13 cellular contexts compared by ENCODE assay signal in the genomic region with DNA sequence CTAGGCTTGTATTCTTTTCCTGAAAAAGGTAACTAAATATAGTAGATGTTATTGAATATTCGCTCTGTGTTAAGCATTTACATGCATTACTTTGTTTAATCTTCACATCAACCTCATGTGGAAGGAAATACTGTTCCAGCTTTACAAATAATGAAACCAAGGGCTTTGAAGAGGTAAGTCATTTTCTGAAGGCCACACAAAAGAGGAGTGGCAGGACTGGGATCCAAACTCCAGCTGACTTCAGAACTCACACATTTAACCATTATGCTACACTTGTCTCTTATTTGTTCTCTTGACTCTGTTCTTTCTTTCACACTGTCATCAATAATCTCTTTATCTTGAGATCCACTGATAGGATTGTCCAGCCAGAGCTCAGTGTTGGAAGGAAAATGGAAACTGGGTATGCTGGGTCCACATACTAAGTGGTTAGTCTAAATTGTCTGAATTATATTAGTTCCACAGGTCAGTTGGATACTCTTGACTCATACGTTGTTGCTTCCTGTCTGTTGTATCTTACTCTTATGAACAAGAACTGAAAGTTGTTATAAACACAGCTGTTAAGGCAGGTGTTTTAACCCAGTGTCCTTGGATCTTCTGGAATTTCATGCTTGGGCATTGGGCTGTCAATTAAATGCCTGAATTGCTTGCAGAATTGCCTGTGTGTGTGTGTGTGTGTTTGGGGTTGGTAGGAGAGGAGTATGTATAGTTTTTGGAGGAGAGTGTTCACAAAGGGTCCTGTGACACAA.
DNase-seq lines count a peak whose midpoint lies in the region; ATAC-seq and TF ChIP-seq lines count a peak whose summit lies in the region.
"Had no signal": no experiment of that assay in that cellular context is flagged by ENCODE, and none has a peak within 500 bp of the region (broad histone marks: within the 10 kb centered on the region; RNA-seq: fewer than 3 reads in every experiment).

No MANE protein-coding gene starts in this region.

- peaks cover 10% of the 10 kb centered on the region for H3K9me3 Mint-ChIP-seq in activated naive CD8-positive, alpha-beta T cell treated with anti-CD3 and anti-CD28 coated beads, Interleukin-2, amount 10 ng/mL, durations not matched to agents 7 days and 5 days
- peaks cover 5% of the 10 kb centered on the region for H3K9me3 Mint-ChIP-seq in nephron progenitor cell

- peak overlapping the region; percentile 6 for H3K4me3 Mint-ChIP-seq in activated naive CD8-positive, alpha-beta T cell treated with anti-CD3 and anti-CD28 coated beads, Interleukin-2, amount 10 ng/mL, durations not matched to agents 7 days and 5 days
- H3K4me3 Mint-ChIP-seq in nephron progenitor cell, result no peak overlapping the region
- H3K4me3 Mint-ChIP-seq: activated B cell treated with CpG ODN at 0.5 μM for 24 hours, naive B cell had no signal

- H3K27me3 Mint-ChIP-seq in activated naive CD8-positive, alpha-beta T cell treated with anti-CD3 and anti-CD28 coated beads, Interleukin-2, amount 10 ng/mL, durations not matched to agents 7 days and 5 days, result no peaks in the 10 kb centered on the region
- H3K27me3 Mint-ChIP-seq in nephron progenitor cell (ENCODE audit: low read depth, poor library complexity), result no peaks in the 10 kb centered on the region
- H3K27me3 Mint-ChIP-seq: activated B cell treated with CpG ODN at 0.5 μM for 24 hours, naive B cell had no signal

- POLR2A ChIA-PET in activated naive CD8-positive, alpha-beta T cell treated with anti-CD3 and anti-CD28 coated beads, Interleukin-2, amount 10 ng/mL, durations not matched to agents 7 days and 5 days (lab: Charles Lee), result no interaction called here

- peak overlapping the region; percentile 70 for H3K27ac Mint-ChIP-seq in activated naive CD8-positive, alpha-beta T cell treated with anti-CD3 and anti-CD28 coated beads, Interleukin-2, amount 10 ng/mL, durations not matched to agents 7 days and 5 days
- H3K27ac Mint-ChIP-seq in nephron progenitor cell, result peak overlapping the region; percentile 6
- H3K27ac Mint-ChIP-seq: activated B cell treated with CpG ODN at 0.5 μM for 24 hours had no signal

- peaks cover 54% of the 10 kb centered on the region for H3K36me3 Mint-ChIP-seq in activated naive CD8-positive, alpha-beta T cell treated with anti-CD3 and anti-CD28 coated beads, Interleukin-2, amount 10 ng/mL, durations not matched to agents 7 days and 5 days
- peaks cover 89% of the 10 kb centered on the region for H3K36me3 Mint-ChIP-seq in nephron progenitor cell (ENCODE audit: low read depth)

- no peak for DNase-seq in activated naive CD8-positive, alpha-beta T cell treated with anti-CD3 and anti-CD28 coated beads, Interleukin-2, amount 10 ng/mL, durations not matched to agents 7 days and 5 days
- DNase-seq in nephron progenitor cell, result no peak
- no peak for DNase-seq in mesenteric fat pad (ENCODE audit: low spot score)
- no peak for DNase-seq in AG08396 (ENCODE audit: low spot score)
- no peak for DNase-seq in effector CD8-positive, alpha-beta T cell (lab: John Stamatoyannopoulos, UW)
- DNase-seq: activated B cell treated with CpG ODN at 0.5 μM for 24 hours, MG63, naive B cell, NCI-H82, retina, transverse colon had no signal

- H3K4me1 Mint-ChIP-seq in activated naive CD8-positive, alpha-beta T cell treated with anti-CD3 and anti-CD28 coated beads, Interleukin-2, amount 10 ng/mL, durations not matched to agents 7 days and 5 days, result peaks cover 39% of the 10 kb centered on the region
- peaks cover 28% of the 10 kb centered on the region for H3K4me1 Mint-ChIP-seq in nephron progenitor cell

- no peak for TF ChIP-seq CTCF in nephron progenitor cell (IDR thresholded peaks at IDR 0.05)

- ATAC-seq in GM21381 (IDR thresholded peaks at IDR 0.05; ENCODE audit: unreplicated experiment) (peak; percentile 65), HG03095 (IDR thresholded peaks at IDR 0.05; ENCODE audit: unreplicated experiment) (peak; percentile 63)
- ATAC-seq in activated naive CD8-positive, alpha-beta T cell treated with anti-CD3 and anti-CD28 coated beads, Interleukin-2, amount 10 ng/mL, durations not matched to agents 7 days and 5 days (ENCODE audit: low read depth), result no peak
